ENCODE assay signal across 24 cellular contexts in genomic region chr6:137407816-137408215, GRCh38.
"Had no signal": no experiment of that assay in that cellular context is flagged by ENCODE, and none has a peak within 500 bp of the region (broad histone marks: within the 10 kb centered on the region; RNA-seq: fewer than 3 reads in every experiment).

No MANE protein-coding gene starts in this region.

- DNase-seq: colonic mucosa; effector CD8-positive, alpha-beta T cell; endodermal cell; foreskin fibroblast; gastrocnemius medialis; heart left ventricle; left ventricle myocardium superior; mesenchymal stem cell; mucosa of descending colon; naive B cell; nephron progenitor cell; nucleus accumbens; sigmoid colon; stimulated activated CD4-positive, alpha-beta T cell treated with anti-CD3 and anti-CD28 coated beads, Interleukin-2, amount 100 ng/mL, for 24 hours; stimulated activated CD4-positive, alpha-beta T cell treated with anti-CD3 and anti-CD28 coated beads, Interleukin-4, amount 100 ng/mL, for 24 hours; stimulated activated naive CD8-positive, alpha-beta T cell treated with anti-CD3 and anti-CD28 coated beads, Interleukin-15, Interleukin-2, amounts not matched to agents 100 U/mL and 50 U/mL, for 24 hours; substantia nigra; testis; tibial artery had no signal

- H3K4me3 Mint-ChIP-seq: dendritic cell treated with granulocyte-macrophage colony-stimulating factor and Interleukin-4, amounts not matched to agents 40 ng/mL and 50 ng/mL, for 4 days; endodermal cell; mesothelial cell of epicardium; naive B cell; nephron progenitor cell; stimulated activated memory B cell treated with anti-CD40 and anti-IgM and Interleukin-4, amounts not matched to agents 10 μg/mL and 1 μg/mL and 100 μg/mL, for 72 hours; type B pancreatic cell had no signal

- ATAC-seq: esophagus mucosa; gastrocnemius medialis; heart left ventricle; left ventricle myocardium superior; mucosa of descending colon; stimulated activated memory B cell treated with anti-CD40 and anti-IgM and Interleukin-4, amounts not matched to agents 10 μg/mL and 1 μg/mL and 100 μg/mL, for 72 hours; stimulated activated naive CD8-positive, alpha-beta T cell treated with anti-CD3 and anti-CD28 coated beads, Interleukin-15, Interleukin-2, amounts not matched to agents 100 U/mL and 50 U/mL, for 24 hours had no signal

- H3K27me3 Mint-ChIP-seq: dendritic cell treated with granulocyte-macrophage colony-stimulating factor and Interleukin-4, amounts not matched to agents 40 ng/mL and 50 ng/mL, for 4 days; stimulated activated memory B cell treated with anti-CD40 and anti-IgM and Interleukin-4, amounts not matched to agents 10 μg/mL and 1 μg/mL and 100 μg/mL, for 72 hours had no signal

- H3K36me3 Mint-ChIP-seq: mesothelial cell of epicardium, naive B cell, type B pancreatic cell had no signal

- H3K9me3 Mint-ChIP-seq: dendritic cell treated with granulocyte-macrophage colony-stimulating factor and Interleukin-4, amounts not matched to agents 40 ng/mL and 50 ng/mL, for 4 days; type B pancreatic cell had no signal

- H3K27ac Mint-ChIP-seq: dendritic cell treated with granulocyte-macrophage colony-stimulating factor and Interleukin-4, amounts not matched to agents 40 ng/mL and 50 ng/mL, for 4 days; endodermal cell; mesothelial cell of epicardium; naive B cell; nephron progenitor cell; stimulated activated memory B cell treated with anti-CD40 and anti-IgM and Interleukin-4, amounts not matched to agents 10 μg/mL and 1 μg/mL and 100 μg/mL, for 72 hours; type B pancreatic cell had no signal

- H3K4me1 Mint-ChIP-seq: stimulated activated memory B cell treated with anti-CD40 and anti-IgM and Interleukin-4, amounts not matched to agents 10 μg/mL and 1 μg/mL and 100 μg/mL, for 72 hours had no signal
